ENCODE assay signal across 2 cellular contexts in the genomic region with DNA sequence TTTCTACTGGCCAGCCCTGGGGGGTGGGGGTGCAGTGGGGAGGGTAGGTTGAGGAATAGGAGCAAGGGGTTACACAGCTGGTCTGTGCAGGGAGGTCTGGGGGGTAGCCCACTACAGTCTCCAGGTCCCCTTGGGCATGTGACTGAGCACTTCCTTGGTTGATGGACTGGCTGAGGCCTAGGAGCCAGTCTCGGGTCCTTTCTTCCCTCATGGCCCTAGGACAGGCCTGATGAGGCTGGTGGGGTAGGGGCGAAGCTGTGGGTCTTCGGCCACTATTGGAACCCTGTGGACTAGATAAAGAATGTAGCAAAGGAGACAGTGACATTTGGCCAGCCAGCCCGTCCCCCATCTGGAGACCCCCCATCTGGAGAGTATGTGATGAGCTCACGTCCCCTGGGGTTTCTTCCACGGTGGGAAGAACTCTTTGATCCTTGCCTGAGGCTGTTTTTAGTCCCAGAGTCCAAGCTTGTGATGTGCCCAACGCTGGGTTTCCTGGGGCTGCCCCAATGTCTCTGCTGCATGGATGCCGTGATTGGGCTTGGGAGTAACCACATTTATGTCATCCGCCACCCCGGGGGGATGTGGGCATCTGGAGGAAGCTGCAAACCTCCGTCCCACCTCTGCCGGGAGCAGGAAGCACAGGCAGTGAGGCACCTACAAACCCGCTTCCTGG.
A peak's percentile ranks its signal among the peaks of the same experiment; 100 is the strongest.
TF ChIP-seq lines count a peak whose summit lies in the region.

No MANE protein-coding gene starts in this region.

TF ChIP-seq in H1, 55 proteins besides CTCF, POLR2A, EP300 and RAD21:
- no peak for TF ChIP-seq TCF12 (IDR thresholded peaks at IDR 0.05; ENCODE audit: low read depth, low read length)
- no peak for TF ChIP-seq PHF8 (conservative IDR thresholded peaks at IDR 0.05; ENCODE audit: low read depth, low read length)
- TF ChIP-seq CHD7 (IDR thresholded peaks at IDR 0.05; ENCODE audit: insufficient replicate concordance, low read length) = no peak
- no peak for TF ChIP-seq CEBPB (IDR thresholded peaks at IDR 0.05; ENCODE audit: low read depth, low read length)
- TF ChIP-seq SP4 (IDR thresholded peaks at IDR 0.05; ENCODE audit: low read length) = 0 out of 2 replicates have a peak, but pooled peaks have one; percentile 16
- TF ChIP-seq, protein P1, sequence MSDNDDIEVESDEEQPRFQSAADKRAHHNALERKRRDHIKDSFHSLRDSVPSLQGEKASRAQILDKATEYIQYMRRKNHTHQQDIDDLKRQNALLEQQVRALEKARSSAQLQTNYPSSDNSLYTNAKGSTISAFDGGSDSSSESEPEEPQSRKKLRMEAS (IDR thresholded peaks at IDR 0.05) = no peak
- TF ChIP-seq MAFK (IDR thresholded peaks at IDR 0.05; ENCODE audit: low read depth, low read length) = no peak
TF ChIP-seq in H1: peak in this region for 1.

TF ChIP-seq in HepG2, 621 proteins besides CTCF, POLR2A, EP300 and RAD21:
- no peak for TF ChIP-seq ZMYM4 (CRISPR knock-in tag; IDR thresholded peaks at IDR 0.05)
- no peak for TF ChIP-seq TEAD2 (CRISPR knock-in tag; IDR thresholded peaks at IDR 0.05)
- TF ChIP-seq MYC (CRISPR knock-in tag; IDR thresholded peaks at IDR 0.05; ENCODE audit: borderline replicate concordance) = no peak
- TF ChIP-seq NFYB (CRISPR knock-in tag; IDR thresholded peaks at IDR 0.05) = no peak
- TF ChIP-seq, protein P2, sequence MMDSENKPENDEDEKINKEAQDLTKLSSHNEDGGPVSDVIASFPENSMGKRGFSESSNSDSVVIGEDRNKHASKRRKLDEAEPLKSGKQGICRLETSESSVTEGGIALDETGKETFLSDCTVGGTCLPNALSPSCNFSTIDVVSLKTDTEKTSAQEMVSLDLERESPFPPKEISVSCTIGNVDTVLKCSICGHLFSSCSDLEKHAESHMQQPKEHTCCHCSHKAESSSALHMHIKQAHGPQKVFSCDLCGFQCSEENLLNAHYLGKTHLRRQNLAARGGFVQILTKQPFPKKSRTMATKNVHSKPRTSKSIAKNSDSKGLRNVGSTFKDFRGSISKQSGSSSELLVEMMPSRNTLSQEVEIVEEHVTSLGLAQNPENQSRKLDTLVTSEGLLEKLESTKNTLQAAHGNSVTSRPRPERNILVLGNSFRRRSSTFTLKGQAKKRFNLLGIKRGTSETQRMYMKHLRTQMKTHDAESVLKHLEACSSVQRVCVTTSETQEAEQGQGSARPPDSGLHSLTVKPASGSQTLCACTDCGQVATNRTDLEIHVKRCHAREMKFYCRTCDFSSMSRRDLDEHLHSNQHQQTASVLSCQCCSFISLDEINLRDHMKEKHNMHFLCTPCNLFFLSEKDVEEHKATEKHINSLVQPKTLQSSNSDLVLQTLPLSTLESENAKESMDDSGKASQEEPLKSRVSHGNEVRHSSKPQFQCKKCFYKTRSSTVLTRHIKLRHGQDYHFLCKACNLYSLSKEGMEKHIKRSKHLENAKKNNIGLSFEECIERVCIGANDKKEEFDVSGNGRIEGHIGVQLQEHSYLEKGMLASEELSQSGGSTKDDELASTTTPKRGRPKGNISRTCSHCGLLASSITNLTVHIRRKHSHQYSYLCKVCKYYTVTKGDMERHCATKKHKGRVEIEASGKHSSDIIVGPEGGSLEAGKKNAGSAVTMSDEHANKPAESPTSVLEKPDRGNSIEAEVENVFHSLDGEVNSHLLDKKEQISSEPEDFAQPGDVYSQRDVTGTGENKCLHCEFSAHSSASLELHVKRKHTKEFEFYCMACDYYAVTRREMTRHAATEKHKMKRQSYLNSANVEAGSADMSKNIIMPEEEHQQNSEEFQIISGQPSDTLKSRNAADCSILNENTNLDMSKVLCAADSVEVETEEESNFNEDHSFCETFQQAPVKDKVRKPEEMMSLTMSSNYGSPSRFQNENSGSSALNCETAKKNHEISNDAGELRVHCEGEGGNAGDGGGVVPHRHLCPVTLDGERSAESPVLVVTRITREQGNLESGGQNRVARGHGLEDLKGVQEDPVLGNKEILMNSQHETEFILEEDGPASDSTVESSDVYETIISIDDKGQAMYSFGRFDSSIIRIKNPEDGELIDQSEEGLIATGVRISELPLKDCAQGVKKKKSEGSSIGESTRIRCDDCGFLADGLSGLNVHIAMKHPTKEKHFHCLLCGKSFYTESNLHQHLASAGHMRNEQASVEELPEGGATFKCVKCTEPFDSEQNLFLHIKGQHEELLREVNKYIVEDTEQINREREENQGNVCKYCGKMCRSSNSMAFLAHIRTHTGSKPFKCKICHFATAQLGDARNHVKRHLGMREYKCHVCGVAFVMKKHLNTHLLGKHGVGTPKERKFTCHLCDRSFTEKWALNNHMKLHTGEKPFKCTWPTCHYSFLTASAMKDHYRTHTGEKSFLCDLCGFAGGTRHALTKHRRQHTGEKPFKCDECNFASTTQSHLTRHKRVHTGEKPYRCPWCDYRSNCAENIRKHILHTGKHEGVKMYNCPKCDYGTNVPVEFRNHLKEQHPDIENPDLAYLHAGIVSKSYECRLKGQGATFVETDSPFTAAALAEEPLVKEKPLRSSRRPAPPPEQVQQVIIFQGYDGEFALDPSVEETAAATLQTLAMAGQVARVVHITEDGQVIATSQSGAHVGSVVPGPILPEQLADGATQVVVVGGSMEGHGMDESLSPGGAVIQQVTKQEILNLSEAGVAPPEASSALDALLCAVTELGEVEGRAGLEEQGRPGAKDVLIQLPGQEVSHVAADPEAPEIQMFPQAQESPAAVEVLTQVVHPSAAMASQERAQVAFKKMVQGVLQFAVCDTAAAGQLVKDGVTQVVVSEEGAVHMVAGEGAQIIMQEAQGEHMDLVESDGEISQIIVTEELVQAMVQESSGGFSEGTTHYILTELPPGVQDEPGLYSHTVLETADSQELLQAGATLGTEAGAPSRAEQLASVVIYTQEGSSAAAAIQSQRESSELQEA (CRISPR knock-in tag; IDR thresholded peaks at IDR 0.05; ENCODE audit: not compliant biosample characterization) = no peak
- TF ChIP-seq PATZ1 (CRISPR knock-in tag; IDR thresholded peaks at IDR 0.05) = no peak
- TF ChIP-seq FOXA3 (CRISPR knock-in tag; IDR thresholded peaks at IDR 0.05) = no peak
- TF ChIP-seq ZNF589 (CRISPR knock-in tag; conservative IDR thresholded peaks at IDR 0.05) = no peak
TF ChIP-seq in HepG2: peak in this region for 0.
